23 cellular contexts compared by ENCODE assay signal in genomic region chr2:150846691-150847090, GRCh38.
"Had no signal": no experiment of that assay in that cellular context is flagged by ENCODE, and none has a peak within 500 bp of the region (broad histone marks: within the 10 kb centered on the region; RNA-seq: fewer than 3 reads in every experiment).

No MANE protein-coding gene starts in this region.

- H3K27me3 ChIP-seq: gastroesophageal sphincter, right atrium auricular region, tibial nerve had no signal

- H3K36me3 ChIP-seq: gastroesophageal sphincter, left ventricle myocardium inferior, right atrium auricular region, tibial nerve had no signal

- DNase-seq: activated CD4-positive, alpha-beta T cell treated with anti-CD3 and anti-CD28 coated beads for 48 hours; activated CD4-positive, alpha-beta T cell treated with anti-CD3 and anti-CD28 coated beads, Interleukin-2, amount 50 U/mL, for 48 hours; activated CD8-positive, alpha-beta memory T cell treated with anti-CD3 and anti-CD28 coated beads, Interleukin-2, amount 50 U/mL, for 4 hours; activated effector memory CD4-positive, alpha-beta T cell treated with anti-CD3 and anti-CD28 coated beads, Interleukin-2, amount 50 U/mL, for 16 hours; activated naive CD4-positive, alpha-beta T cell treated with anti-CD3 and anti-CD28 coated beads for 36 hours; activated naive CD8-positive, alpha-beta T cell treated with anti-CD3 and anti-CD28 coated beads for 36 hours; activated T-cell treated with anti-CD3 and anti-CD28 coated beads, Interleukin-2, amount 50 U/mL, for 1 hour; caudate nucleus; cortex of kidney; hippocampal formation; left ventricle myocardium inferior; naive B cell; stimulated activated CD4-positive, alpha-beta T cell treated with anti-CD3 and anti-CD28 coated beads, Interleukin-15, amount 100 ng/mL, for 24 hours; stimulated activated CD4-positive, alpha-beta T cell treated with anti-CD3 and anti-CD28 coated beads, Interleukin-2, amount 100 ng/mL, for 24 hours; stimulated activated naive CD4-positive, alpha-beta T cell; T-helper 9 cell had no signal

- H3K36me3 Mint-ChIP-seq: activated naive CD8-positive, alpha-beta T cell treated with anti-CD3 and anti-CD28 coated beads for 36 hours; naive B cell had no signal

- ATAC-seq: activated CD4-positive, CD25-positive, alpha-beta regulatory T cell treated with anti-CD3 and anti-CD28 coated beads, Interleukin-2, amount 50 U/mL, for 24 hours; gastroesophageal sphincter had no signal

- H3K27me3 Mint-ChIP-seq: naive B cell had no signal

- H3K4me1 Mint-ChIP-seq: activated naive CD8-positive, alpha-beta T cell treated with anti-CD3 and anti-CD28 coated beads for 36 hours; naive B cell had no signal

- H3K4me3 Mint-ChIP-seq: activated naive CD4-positive, alpha-beta T cell treated with anti-CD3 and anti-CD28 coated beads for 36 hours; activated naive CD8-positive, alpha-beta T cell treated with anti-CD3 and anti-CD28 coated beads for 36 hours; activated T-helper 1 cell treated with anti-CD3 and anti-CD28 coated beads, Interleukin-12 subunit alpha, Interleukin-12 subunit beta, Interleukin-2, Interleukin-4 antibody, amounts not matched to agents 30 ng/mL and 10 ng/mL and 1 ng/mL, durations not matched to agents 14 hours and 24 hours and 36 hours; naive B cell; T-helper 1 cell treated with Interleukin-12 subunit alpha and Interleukin-12 subunit beta and Interleukin-4 antibody, amounts not matched to agents 30 μg/mL and 1 μg/mL, for 36 hours had no signal

- H3K4me3 ChIP-seq: gastroesophageal sphincter, left ventricle myocardium inferior, lung, right atrium auricular region, tibial nerve had no signal

- H3K27ac ChIP-seq: gastroesophageal sphincter, left ventricle myocardium inferior, right atrium auricular region, tibial nerve had no signal

- H3K27ac Mint-ChIP-seq: activated naive CD4-positive, alpha-beta T cell treated with anti-CD3 and anti-CD28 coated beads for 36 hours; activated naive CD8-positive, alpha-beta T cell treated with anti-CD3 and anti-CD28 coated beads for 36 hours; activated T-helper 1 cell treated with anti-CD3 and anti-CD28 coated beads, Interleukin-12 subunit alpha, Interleukin-12 subunit beta, Interleukin-2, Interleukin-4 antibody, amounts not matched to agents 30 ng/mL and 10 ng/mL and 1 ng/mL, durations not matched to agents 14 hours and 24 hours and 36 hours; naive B cell; T-helper 1 cell treated with Interleukin-12 subunit alpha and Interleukin-12 subunit beta and Interleukin-4 antibody, amounts not matched to agents 30 μg/mL and 1 μg/mL, for 36 hours had no signal

- H3K9me3 Mint-ChIP-seq: activated naive CD4-positive, alpha-beta T cell treated with anti-CD3 and anti-CD28 coated beads for 36 hours; activated naive CD8-positive, alpha-beta T cell treated with anti-CD3 and anti-CD28 coated beads for 36 hours; activated T-helper 1 cell treated with anti-CD3 and anti-CD28 coated beads, Interleukin-12 subunit alpha, Interleukin-12 subunit beta, Interleukin-2, Interleukin-4 antibody, amounts not matched to agents 30 ng/mL and 10 ng/mL and 1 ng/mL, durations not matched to agents 14 hours and 24 hours and 36 hours; T-helper 1 cell treated with Interleukin-12 subunit alpha and Interleukin-12 subunit beta and Interleukin-4 antibody, amounts not matched to agents 30 μg/mL and 1 μg/mL, for 36 hours had no signal
